2 cellular contexts compared by ENCODE assay signal in the genomic region with DNA sequence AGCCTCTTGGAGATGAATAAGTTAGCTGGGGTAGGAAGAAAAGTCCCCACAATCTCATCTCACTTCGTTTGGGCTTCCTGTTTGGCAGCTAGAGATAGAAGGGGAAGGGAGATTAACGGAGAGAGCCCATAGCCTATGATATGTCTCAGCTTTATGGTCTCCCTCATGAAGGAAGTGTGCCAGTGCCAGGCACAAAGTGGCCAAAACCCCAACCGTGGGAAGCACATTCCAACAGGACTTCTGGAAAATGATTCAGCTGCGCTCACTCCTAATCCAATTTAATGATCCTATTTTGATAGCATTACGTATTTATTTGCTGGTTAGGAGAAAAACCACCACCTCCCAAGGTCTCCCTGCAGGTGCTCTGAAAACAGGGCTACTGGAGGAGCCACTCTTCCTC.
TF ChIP-seq lines count a peak whose summit lies in the region.

No MANE protein-coding gene starts in this region.

TF ChIP-seq in SK-N-SH treated with all-trans-retinoic acid at 6 μM for 48 hours, 23 proteins besides CTCF, POLR2A, EP300 and RAD21 (continued from another document):
- TF ChIP-seq, protein P1, sequence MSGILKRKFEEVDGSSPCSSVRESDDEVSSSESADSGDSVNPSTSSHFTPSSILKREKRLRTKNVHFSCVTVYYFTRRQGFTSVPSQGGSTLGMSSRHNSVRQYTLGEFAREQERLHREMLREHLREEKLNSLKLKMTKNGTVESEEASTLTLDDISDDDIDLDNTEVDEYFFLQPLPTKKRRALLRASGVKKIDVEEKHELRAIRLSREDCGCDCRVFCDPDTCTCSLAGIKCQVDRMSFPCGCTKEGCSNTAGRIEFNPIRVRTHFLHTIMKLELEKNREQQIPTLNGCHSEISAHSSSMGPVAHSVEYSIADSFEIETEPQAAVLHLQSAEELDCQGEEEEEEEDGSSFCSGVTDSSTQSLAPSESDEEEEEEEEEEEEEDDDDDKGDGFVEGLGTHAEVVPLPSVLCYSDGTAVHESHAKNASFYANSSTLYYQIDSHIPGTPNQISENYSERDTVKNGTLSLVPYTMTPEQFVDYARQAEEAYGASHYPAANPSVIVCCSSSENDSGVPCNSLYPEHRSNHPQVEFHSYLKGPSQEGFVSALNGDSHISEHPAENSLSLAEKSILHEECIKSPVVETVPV (CRISPR knock-in tag; IDR thresholded peaks at IDR 0.05) = no peak
- no peak for TF ChIP-seq TOX (CRISPR knock-in tag; IDR thresholded peaks at IDR 0.05; ENCODE audit: borderline replicate concordance)
- no peak for TF ChIP-seq RARB (CRISPR knock-in tag; IDR thresholded peaks at IDR 0.05)
- TF ChIP-seq ZNF565 (CRISPR knock-in tag; conservative IDR thresholded peaks at IDR 0.05; ENCODE audit: low read depth) = no peak
- TF ChIP-seq, protein P2, sequence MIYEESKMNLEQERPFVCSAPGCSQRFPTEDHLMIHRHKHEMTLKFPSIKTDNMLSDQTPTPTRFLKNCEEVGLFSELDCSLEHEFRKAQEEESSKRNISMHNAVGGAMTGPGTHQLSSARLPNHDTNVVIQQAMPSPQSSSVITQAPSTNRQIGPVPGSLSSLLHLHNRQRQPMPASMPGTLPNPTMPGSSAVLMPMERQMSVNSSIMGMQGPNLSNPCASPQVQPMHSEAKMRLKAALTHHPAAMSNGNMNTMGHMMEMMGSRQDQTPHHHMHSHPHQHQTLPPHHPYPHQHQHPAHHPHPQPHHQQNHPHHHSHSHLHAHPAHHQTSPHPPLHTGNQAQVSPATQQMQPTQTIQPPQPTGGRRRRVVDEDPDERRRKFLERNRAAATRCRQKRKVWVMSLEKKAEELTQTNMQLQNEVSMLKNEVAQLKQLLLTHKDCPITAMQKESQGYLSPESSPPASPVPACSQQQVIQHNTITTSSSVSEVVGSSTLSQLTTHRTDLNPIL (CRISPR knock-in tag; IDR thresholded peaks at IDR 0.05; ENCODE audit: low read depth) = peak; percentile 77
- no peak for TF ChIP-seq GLIS3 (CRISPR knock-in tag; IDR thresholded peaks at IDR 0.05)
- TF ChIP-seq BACH2 (CRISPR knock-in tag; IDR thresholded peaks at IDR 0.05; ENCODE audit: borderline replicate concordance) = no peak
- TF ChIP-seq, protein P3, sequence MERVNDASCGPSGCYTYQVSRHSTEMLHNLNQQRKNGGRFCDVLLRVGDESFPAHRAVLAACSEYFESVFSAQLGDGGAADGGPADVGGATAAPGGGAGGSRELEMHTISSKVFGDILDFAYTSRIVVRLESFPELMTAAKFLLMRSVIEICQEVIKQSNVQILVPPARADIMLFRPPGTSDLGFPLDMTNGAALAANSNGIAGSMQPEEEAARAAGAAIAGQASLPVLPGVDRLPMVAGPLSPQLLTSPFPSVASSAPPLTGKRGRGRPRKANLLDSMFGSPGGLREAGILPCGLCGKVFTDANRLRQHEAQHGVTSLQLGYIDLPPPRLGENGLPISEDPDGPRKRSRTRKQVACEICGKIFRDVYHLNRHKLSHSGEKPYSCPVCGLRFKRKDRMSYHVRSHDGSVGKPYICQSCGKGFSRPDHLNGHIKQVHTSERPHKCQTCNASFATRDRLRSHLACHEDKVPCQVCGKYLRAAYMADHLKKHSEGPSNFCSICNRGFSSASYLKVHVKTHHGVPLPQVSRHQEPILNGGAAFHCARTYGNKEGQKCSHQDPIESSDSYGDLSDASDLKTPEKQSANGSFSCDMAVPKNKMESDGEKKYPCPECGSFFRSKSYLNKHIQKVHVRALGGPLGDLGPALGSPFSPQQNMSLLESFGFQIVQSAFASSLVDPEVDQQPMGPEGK (CRISPR knock-in tag; IDR thresholded peaks at IDR 0.05; ENCODE audit: borderline replicate concordance) = peak; percentile 44; the same call in 1 of the 2 replicates
- TF ChIP-seq ISL1 (CRISPR knock-in tag; IDR thresholded peaks at IDR 0.05) = peak; percentile 78
- no peak for TF ChIP-seq ESRRG (CRISPR knock-in tag; IDR thresholded peaks at IDR 0.05)
- TF ChIP-seq ZFP30 (CRISPR knock-in tag; IDR thresholded peaks at IDR 0.05) = no peak
- no peak for TF ChIP-seq ARNTL (CRISPR knock-in tag; IDR thresholded peaks at IDR 0.05; ENCODE audit: borderline replicate concordance, low read depth)

TF ChIP-seq in SK-N-SH, 30 proteins besides CTCF, POLR2A, EP300 and RAD21 (continued from another document):
- TF ChIP-seq, protein P4, sequence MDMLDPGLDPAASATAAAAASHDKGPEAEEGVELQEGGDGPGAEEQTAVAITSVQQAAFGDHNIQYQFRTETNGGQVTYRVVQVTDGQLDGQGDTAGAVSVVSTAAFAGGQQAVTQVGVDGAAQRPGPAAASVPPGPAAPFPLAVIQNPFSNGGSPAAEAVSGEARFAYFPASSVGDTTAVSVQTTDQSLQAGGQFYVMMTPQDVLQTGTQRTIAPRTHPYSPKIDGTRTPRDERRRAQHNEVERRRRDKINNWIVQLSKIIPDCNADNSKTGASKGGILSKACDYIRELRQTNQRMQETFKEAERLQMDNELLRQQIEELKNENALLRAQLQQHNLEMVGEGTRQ (IDR thresholded peaks at IDR 0.05; ENCODE audit: borderline replicate concordance, low read depth, low read length) = no peak
- no peak for TF ChIP-seq FOXJ3 (CRISPR knock-in tag; IDR thresholded peaks at IDR 0.05)
- no peak for TF ChIP-seq MXI1 (IDR thresholded peaks at IDR 0.05; ENCODE audit: low read depth, low read length)
- TF ChIP-seq ELF1 (IDR thresholded peaks at IDR 0.05) = no peak
- TF ChIP-seq FOSL2 (IDR thresholded peaks at IDR 0.05; ENCODE audit: borderline replicate concordance, low read depth) = no peak
- TF ChIP-seq, protein P5, sequence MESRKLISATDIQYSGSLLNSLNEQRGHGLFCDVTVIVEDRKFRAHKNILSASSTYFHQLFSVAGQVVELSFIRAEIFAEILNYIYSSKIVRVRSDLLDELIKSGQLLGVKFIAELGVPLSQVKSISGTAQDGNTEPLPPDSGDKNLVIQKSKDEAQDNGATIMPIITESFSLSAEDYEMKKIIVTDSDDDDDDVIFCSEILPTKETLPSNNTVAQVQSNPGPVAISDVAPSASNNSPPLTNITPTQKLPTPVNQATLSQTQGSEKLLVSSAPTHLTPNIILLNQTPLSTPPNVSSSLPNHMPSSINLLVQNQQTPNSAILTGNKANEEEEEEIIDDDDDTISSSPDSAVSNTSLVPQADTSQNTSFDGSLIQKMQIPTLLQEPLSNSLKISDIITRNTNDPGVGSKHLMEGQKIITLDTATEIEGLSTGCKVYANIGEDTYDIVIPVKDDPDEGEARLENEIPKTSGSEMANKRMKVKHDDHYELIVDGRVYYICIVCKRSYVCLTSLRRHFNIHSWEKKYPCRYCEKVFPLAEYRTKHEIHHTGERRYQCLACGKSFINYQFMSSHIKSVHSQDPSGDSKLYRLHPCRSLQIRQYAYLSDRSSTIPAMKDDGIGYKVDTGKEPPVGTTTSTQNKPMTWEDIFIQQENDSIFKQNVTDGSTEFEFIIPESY (IDR thresholded peaks at IDR 0.05; ENCODE audit: borderline replicate concordance, low read depth) = no peak
- no peak for TF ChIP-seq NRF1 (IDR thresholded peaks at IDR 0.05; ENCODE audit: low read depth, low read length)
- TF ChIP-seq SMC3 (IDR thresholded peaks at IDR 0.05; ENCODE audit: low read depth, low read length) = no peak
- no peak for TF ChIP-seq NFIC (IDR thresholded peaks at IDR 0.05; ENCODE audit: borderline replicate concordance)
- no peak for TF ChIP-seq CHD2 (IDR thresholded peaks at IDR 0.05; ENCODE audit: low read length, partially characterized antibody)
- no peak for TF ChIP-seq GABPA (IDR thresholded peaks at IDR 0.05; ENCODE audit: low read depth)
- TF ChIP-seq, protein P6, sequence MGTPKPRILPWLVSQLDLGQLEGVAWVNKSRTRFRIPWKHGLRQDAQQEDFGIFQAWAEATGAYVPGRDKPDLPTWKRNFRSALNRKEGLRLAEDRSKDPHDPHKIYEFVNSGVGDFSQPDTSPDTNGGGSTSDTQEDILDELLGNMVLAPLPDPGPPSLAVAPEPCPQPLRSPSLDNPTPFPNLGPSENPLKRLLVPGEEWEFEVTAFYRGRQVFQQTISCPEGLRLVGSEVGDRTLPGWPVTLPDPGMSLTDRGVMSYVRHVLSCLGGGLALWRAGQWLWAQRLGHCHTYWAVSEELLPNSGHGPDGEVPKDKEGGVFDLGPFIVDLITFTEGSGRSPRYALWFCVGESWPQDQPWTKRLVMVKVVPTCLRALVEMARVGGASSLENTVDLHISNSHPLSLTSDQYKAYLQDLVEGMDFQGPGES (IDR thresholded peaks at IDR 0.05; ENCODE audit: low read depth, low read length) = no peak
- TF ChIP-seq, protein P7, sequence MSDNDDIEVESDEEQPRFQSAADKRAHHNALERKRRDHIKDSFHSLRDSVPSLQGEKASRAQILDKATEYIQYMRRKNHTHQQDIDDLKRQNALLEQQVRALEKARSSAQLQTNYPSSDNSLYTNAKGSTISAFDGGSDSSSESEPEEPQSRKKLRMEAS (IDR thresholded peaks at IDR 0.05; ENCODE audit: low read depth) = no peak
